ENCODE assay signal across 1 cellular context in the genomic region with DNA sequence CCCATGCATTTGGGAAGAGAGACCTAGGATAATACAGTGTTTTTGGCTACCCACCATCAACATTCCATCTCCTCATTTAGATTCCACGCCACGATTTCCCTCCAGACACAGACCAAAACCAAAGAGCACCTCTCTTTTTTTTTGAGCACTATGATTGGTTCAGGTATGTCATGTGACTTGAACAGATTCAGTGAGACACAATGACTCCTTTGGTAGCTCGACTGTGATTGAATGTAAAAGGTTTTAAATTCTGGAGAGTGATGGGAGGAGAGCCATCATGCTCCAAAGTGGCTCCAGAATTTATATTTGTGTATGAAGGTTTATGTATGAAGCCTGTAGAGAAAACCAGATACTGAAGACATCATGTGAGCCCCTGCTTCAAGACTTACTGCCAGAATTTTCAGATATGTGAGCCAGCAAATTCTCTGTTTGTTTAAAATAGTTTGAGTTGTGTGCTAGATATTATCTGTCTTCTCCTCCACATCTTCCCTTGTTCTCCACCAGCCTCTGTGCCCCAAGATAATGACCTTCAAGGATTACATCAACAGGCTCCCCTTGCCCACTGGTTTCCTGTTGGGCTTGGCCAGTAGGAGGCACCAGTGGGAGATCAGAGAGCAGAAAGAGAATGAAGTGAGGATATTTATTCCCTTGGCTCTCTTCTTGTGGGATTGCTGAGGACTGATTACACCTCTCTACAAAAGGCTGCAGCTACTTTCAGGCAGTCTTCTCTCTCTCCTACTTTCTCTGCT.
TF ChIP-seq lines count a peak whose summit lies in the region.

No MANE protein-coding gene starts in this region.

TF ChIP-seq in K562, 482 proteins besides CTCF, POLR2A, EP300 and RAD21 (continued from another document):
- TF ChIP-seq, protein P1, sequence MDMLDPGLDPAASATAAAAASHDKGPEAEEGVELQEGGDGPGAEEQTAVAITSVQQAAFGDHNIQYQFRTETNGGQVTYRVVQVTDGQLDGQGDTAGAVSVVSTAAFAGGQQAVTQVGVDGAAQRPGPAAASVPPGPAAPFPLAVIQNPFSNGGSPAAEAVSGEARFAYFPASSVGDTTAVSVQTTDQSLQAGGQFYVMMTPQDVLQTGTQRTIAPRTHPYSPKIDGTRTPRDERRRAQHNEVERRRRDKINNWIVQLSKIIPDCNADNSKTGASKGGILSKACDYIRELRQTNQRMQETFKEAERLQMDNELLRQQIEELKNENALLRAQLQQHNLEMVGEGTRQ (CRISPR knock-in tag; IDR thresholded peaks at IDR 0.05): peak; percentile 63
- TF ChIP-seq, protein P2, sequence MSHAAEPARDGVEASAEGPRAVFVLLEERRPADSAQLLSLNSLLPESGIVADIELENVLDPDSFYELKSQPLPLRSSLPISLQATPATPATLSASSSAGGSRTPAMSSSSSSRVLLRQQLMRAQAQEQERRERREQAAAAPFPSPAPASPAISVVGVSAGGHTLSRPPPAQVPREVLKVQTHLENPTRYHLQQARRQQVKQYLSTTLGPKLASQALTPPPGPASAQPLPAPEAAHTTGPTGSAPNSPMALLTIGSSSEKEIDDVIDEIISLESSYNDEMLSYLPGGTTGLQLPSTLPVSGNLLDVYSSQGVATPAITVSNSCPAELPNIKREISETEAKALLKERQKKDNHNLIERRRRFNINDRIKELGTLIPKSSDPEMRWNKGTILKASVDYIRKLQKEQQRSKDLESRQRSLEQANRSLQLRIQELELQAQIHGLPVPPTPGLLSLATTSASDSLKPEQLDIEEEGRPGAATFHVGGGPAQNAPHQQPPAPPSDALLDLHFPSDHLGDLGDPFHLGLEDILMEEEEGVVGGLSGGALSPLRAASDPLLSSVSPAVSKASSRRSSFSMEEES (CRISPR knock-in tag; IDR thresholded peaks at IDR 0.05): peak; percentile 97
- peak; percentile 85 for TF ChIP-seq ETV1 (tag; conservative IDR thresholded peaks at IDR 0.05; ENCODE audit: low read depth)
- TF ChIP-seq CEBPG (CRISPR knock-in tag; IDR thresholded peaks at IDR 0.05): no peak
- peak in 1 of 2 experiments; percentile 61; a peak in 1 of 4 replicates for TF ChIP-seq CEBPG (tag; conservative IDR thresholded peaks at IDR 0.05 in 1 of 2, IDR thresholded peaks at IDR 0.05 in 1 of 2)
- no peak for TF ChIP-seq E2F3 (CRISPR knock-in tag; IDR thresholded peaks at IDR 0.05)
- no peak for TF ChIP-seq PYGO2 (tag; IDR thresholded peaks at IDR 0.05)
- peak in 1 of 2 experiments; percentile 39; a peak in 1 of 4 replicates for TF ChIP-seq TEAD1 (CRISPR knock-in tag; IDR thresholded peaks at IDR 0.05)
- TF ChIP-seq ATF7 (IDR thresholded peaks at IDR 0.05): peak; percentile 81
- TF ChIP-seq, protein P3, sequence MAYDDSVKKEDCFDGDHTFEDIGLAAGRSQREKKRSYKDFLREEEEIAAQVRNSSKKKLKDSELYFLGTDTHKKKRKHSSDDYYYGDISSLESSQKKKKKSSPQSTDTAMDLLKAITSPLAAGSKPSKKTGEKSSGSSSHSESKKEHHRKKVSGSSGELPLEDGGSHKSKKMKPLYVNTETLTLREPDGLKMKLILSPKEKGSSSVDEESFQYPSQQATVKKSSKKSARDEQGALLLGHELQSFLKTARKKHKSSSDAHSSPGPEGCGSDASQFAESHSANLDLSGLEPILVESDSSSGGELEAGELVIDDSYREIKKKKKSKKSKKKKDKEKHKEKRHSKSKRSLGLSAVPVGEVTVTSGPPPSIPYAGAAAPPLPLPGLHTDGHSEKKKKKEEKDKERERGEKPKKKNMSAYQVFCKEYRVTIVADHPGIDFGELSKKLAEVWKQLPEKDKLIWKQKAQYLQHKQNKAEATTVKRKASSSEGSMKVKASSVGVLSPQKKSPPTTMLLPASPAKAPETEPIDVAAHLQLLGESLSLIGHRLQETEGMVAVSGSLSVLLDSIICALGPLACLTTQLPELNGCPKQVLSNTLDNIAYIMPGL (CRISPR knock-in tag; IDR thresholded peaks at IDR 0.05): no peak
- TF ChIP-seq NR2C1 (IDR thresholded peaks at IDR 0.05): 0 out of 2 replicates have a peak, but pooled peaks have one; percentile 12
- no peak; the same call in 1 of the 2 replicates for TF ChIP-seq NR2C1 (tag; IDR thresholded peaks at IDR 0.05)
- TF ChIP-seq SOX6 (IDR thresholded peaks at IDR 0.05): peak; percentile 93
- peak; percentile 47; the same call in 1 of the 2 replicates for TF ChIP-seq CEBPB (tag; IDR thresholded peaks at IDR 0.05)
- peak; percentile 56; the same call in 1 of the 2 replicates for TF ChIP-seq ADNP (tag; IDR thresholded peaks at IDR 0.05)
